8 cellular contexts compared by ENCODE assay signal in genomic region chr5:176535655-176536131, GRCh38. TPM values are rescaled to one million over a fixed set of nuclear protein-coding genes. Genes with fewer than 3 reads are reported as not detected.
A peak's percentile ranks its signal among the peaks of the same experiment; 100 is the strongest.
DNase-seq lines count a peak whose midpoint lies in the region; ATAC-seq and TF ChIP-seq lines count a peak whose summit lies in the region.

No MANE protein-coding gene starts in this region.

- peaks cover 15% of the 10 kb centered on the region for H3K27me3 Mint-ChIP-seq in endothelial cell (ENCODE audit: unreplicated experiment)

- intact Hi-C loops in Panc1 (cut with micrococcal nuclease; ENCODE audit: unreplicated experiment) = no loop called here

- CTCF ChIA-PET in Panc1 (lab: Charles Lee) = interaction anchor here (0.7 kb wide), 2 partner anchors 8 to 44 kb away, joined by 3 to 5 read pairs; no protein-coding TSS in a partner anchor

- ATAC-seq in Panc1 (no peak), GM21576 (IDR thresholded peaks at IDR 0.05; ENCODE audit: unreplicated experiment) (no peak), HG03045 (IDR thresholded peaks at IDR 0.05; ENCODE audit: unreplicated experiment) (no peak), HG03175 (IDR thresholded peaks at IDR 0.05; ENCODE audit: unreplicated experiment) (no peak)

- H3K4me3 ChIP-seq in GM12864 (ENCODE audit: low read depth, low read length) = peak overlapping the region; percentile 92
- H3K4me3 ChIP-seq in Panc1 (ENCODE audit: low read depth in 2 of 2, low read length in 2 of 2) = peak overlapping the region; percentile 97 to 98
- peak overlapping the region; percentile 75 to 99 for H3K4me3 ChIP-seq in neutrophil (ENCODE audit: low read depth in 1 of 2, low read length in 1 of 2)

- H3K9me3 ChIP-seq in Panc1 (ENCODE audit: control insufficient read depth, insufficient read depth, low read depth, low read length) = no peaks in the 10 kb centered on the region
- H3K9me3 ChIP-seq in neutrophil = no peaks in the 10 kb centered on the region

- H3K27me3 ChIP-seq in Panc1 (ENCODE audit: control insufficient read depth, insufficient read depth, low read length) (no peaks in the 10 kb centered on the region), neutrophil (no peaks in the 10 kb centered on the region)

- H3K27ac ChIP-seq in Panc1 (ENCODE audit: low read length) = peak overlapping the region; percentile 99
- H3K27ac ChIP-seq in neutrophil = peak overlapping the region; percentile 100

- POLR2A ChIA-PET in Panc1 (lab: Charles Lee) = interaction anchor here (0.6 kb wide), 1 partner anchor 166 kb away, joined by 8 read pairs; no protein-coding TSS in a partner anchor

- peak overlapping the region; percentile 94 for H3K27ac Mint-ChIP-seq in endothelial cell (ENCODE audit: unreplicated experiment)

- H3K36me3 Mint-ChIP-seq in endothelial cell (ENCODE audit: low read depth, unreplicated experiment) = peaks cover 11% of the 10 kb centered on the region

- TF ChIP-seq CTCF in GM12864 (IDR thresholded peaks at IDR 0.05; ENCODE audit: low read depth, low read length, missing control alignments) (no peak), Panc1 (IDR thresholded peaks at IDR 0.05) (no peak), endothelial cell (IDR thresholded peaks at IDR 0.05; ENCODE audit: unreplicated experiment) (no peak), neutrophil (IDR thresholded peaks at IDR 0.05) (no peak)

- peaks cover 59% of the 10 kb centered on the region for H3K4me1 ChIP-seq in Panc1 (ENCODE audit: control insufficient read depth, insufficient read depth, low read length)
- H3K4me1 ChIP-seq in neutrophil (ENCODE audit: control insufficient read depth in 1 of 2, insufficient read depth in 1 of 2, low read depth in 1 of 2, low read length in 1 of 2) = peaks cover 84 to 85% of the 10 kb centered on the region in 2 experiments

- H3K4me1 Mint-ChIP-seq in endothelial cell (ENCODE audit: unreplicated experiment) = peaks cover 58% of the 10 kb centered on the region

- TSS peak; percentile 65 for BruUV-seq in Panc1 (replicated peaks; lab: Mats Ljungman, UMichigan)

- peak overlapping the region; percentile 95 for H3K4me3 Mint-ChIP-seq in endothelial cell (ENCODE audit: unreplicated experiment)

- DNase-seq in GM12864 (ENCODE audit: low read depth) (no peak), Panc1 (ENCODE audit: low read depth, low spot score) (no peak), endothelial cell (ENCODE audit: low spot score) (no peak), CD1c-positive myeloid dendritic cell (ENCODE audit: extremely low spot score) (no peak)

- in situ Hi-C loops in Panc1 (cut with HindIII; ENCODE audit: low pct_unique_long_range_greater_than_20kb, low sequenced_read_pairs) = no loop called here

- no peaks in the 10 kb centered on the region for H3K9me3 Mint-ChIP-seq in endothelial cell (ENCODE audit: unreplicated experiment)

- H3K36me3 ChIP-seq in Panc1 (ENCODE audit: control insufficient read depth, insufficient read depth, low read length) = peaks cover 6% of the 10 kb centered on the region
- H3K36me3 ChIP-seq in neutrophil = peaks cover 16% of the 10 kb centered on the region

RNA-seq across cellular contexts. Expression of gene RNF44, which starts 1.5 kb away (rescaled TPM):
- total RNA-seq in Panc1 (2021; ENCODE audit: unreplicated experiment) (113 TPM), endothelial cell (ENCODE audit: unreplicated experiment) (103 TPM)
- 100 TPM for polyA plus RNA-seq in Panc1 (2012; ENCODE audit: insufficient read length)

RNA-seq across cellular contexts. Expression of gene CDHR2, which starts 13.4 kb away (rescaled TPM):
- total RNA-seq in Panc1 (2021; ENCODE audit: unreplicated experiment) = 0.72 TPM
- polyA plus RNA-seq in Panc1 (2012; ENCODE audit: insufficient read length) = 1.8 TPM
- total RNA-seq in endothelial cell (ENCODE audit: unreplicated experiment) = 0.85 TPM
